In the genomic region with DNA sequence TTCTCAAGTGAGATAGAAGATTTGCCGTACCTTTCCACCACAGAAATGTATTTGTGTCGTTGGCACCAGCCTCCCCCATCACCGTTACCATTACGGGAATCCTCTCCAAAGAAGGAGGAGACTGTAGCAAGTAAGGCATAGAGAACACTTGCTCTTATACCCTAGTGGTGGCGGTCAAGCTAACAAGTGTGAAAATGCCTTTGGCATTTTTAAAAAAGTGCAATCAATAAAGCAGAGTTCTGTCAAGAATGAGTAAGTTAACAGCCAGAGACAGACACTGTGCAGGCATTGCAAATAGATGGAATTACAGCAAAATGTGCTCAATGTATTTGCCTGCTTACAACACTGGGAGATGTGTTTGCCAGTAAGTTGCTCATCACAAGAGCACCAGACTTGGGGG, we compare ENCODE assay signal across 28 cellular contexts. TPM values are rescaled to one million over a fixed set of nuclear protein-coding genes. Genes with fewer than 3 reads are reported as not detected.
A peak's percentile ranks its signal among the peaks of the same experiment; 100 is the strongest.
DNase-seq lines count a peak whose midpoint lies in the region; ATAC-seq and TF ChIP-seq lines count a peak whose summit lies in the region.
"Had no signal": no experiment of that assay in that cellular context is flagged by ENCODE, and none has a peak within 500 bp of the region (broad histone marks: within the 10 kb centered on the region; RNA-seq: fewer than 3 reads in every experiment).

No MANE protein-coding gene starts in this region.

- H3K9ac ChIP-seq in endodermal cell (ENCODE audit: extremely low read depth, low read length, poor library complexity, severe bottlenecking) = no peak overlapping the region
- H3K9ac ChIP-seq in neuronal stem cell (ENCODE audit: low read depth, low read length, poor library complexity) = no peak overlapping the region

- H3K4me3 Mint-ChIP-seq in activated T-cell treated with anti-CD3 and anti-CD28 coated beads, Interleukin-2, amount 50 U/mL, for 24 hours = no peak overlapping the region
- no peak overlapping the region for H3K4me3 Mint-ChIP-seq in activated T-cell treated with anti-CD3 and anti-CD28 coated beads, Interleukin-2, amount 50 U/mL, for 4 hours
- H3K4me3 Mint-ChIP-seq in T-helper 17 cell = no peak overlapping the region
- no peak overlapping the region for H3K4me3 Mint-ChIP-seq in endodermal cell
- H3K4me3 Mint-ChIP-seq in glutamatergic neuron (ENCODE audit: unreplicated experiment) = no peak overlapping the region
- H3K4me3 Mint-ChIP-seq: activated CD8-positive, alpha-beta memory T cell treated with anti-CD3 and anti-CD28 coated beads, Interleukin-2, amount 10 ng/mL, durations not matched to agents 7 days and 5 days; natural killer cell had no signal

- peaks cover 4% of the 10 kb centered on the region for H3K79me1 ChIP-seq in neuronal stem cell (ENCODE audit: low read depth, low read length)

- no peak overlapping the region for H2BK12ac ChIP-seq in neuronal stem cell (ENCODE audit: low read length)

- H4K8ac ChIP-seq in neuronal stem cell (ENCODE audit: low read depth, low read length) = no peak overlapping the region

- 90 to 98% methylated on average over 4 to 5 of the region's 5 CpGs for WGBS in endodermal cell (ENCODE audit: insufficient coverage in 1 of 2, insufficient read length in 1 of 2), 2 experiments
- 71% methylated on average over 5 of the region's 5 CpGs for WGBS in urinary bladder
- WGBS in neuronal stem cell (ENCODE audit: extremely low coverage in 2 of 2, insufficient read length in 2 of 2, insufficient replicate concordance in 1 of 2), 2 donors = no CpG with 5 or more reads among the region's 5 CpGs
- 55 to 86% methylated on average over 5 of the region's 5 CpGs for WGBS in body of pancreas, 2 donors

- TF ChIP-seq POLR2A in body of pancreas (IDR thresholded peaks at IDR 0.05) = no peak

- H3K36me3 Mint-ChIP-seq in activated T-cell treated with anti-CD3 and anti-CD28 coated beads, Interleukin-2, amount 50 U/mL, for 24 hours (ENCODE audit: low read depth) = peaks cover 91% of the 10 kb centered on the region
- peaks cover 53% of the 10 kb centered on the region for H3K36me3 Mint-ChIP-seq in activated T-cell treated with anti-CD3 and anti-CD28 coated beads, Interleukin-2, amount 50 U/mL, for 4 hours (ENCODE audit: insufficient read depth)
- H3K36me3 Mint-ChIP-seq in T-helper 17 cell (ENCODE audit: low read depth) (peaks cover 7% of the 10 kb centered on the region), endodermal cell (ENCODE audit: low read depth) (peaks cover 84% of the 10 kb centered on the region), glutamatergic neuron (ENCODE audit: unreplicated experiment) (no peaks in the 10 kb centered on the region)

- no peak overlapping the region for H2AK5ac ChIP-seq in neuronal stem cell (ENCODE audit: low read depth, low read length)

- H3K4me2 ChIP-seq in neuronal stem cell (ENCODE audit: insufficient read depth, low read length, poor library complexity, severe bottlenecking) = no peak overlapping the region
- H3K4me2 ChIP-seq: A549 had no signal

- DNase-seq in activated T-cell treated with anti-CD3 and anti-CD28 coated beads, Interleukin-2, amount 50 U/mL, for 24 hours = no peak
- no peak for DNase-seq in activated T-cell treated with anti-CD3 and anti-CD28 coated beads, Interleukin-2, amount 50 U/mL, for 4 hours
- no peak for DNase-seq in T-helper 17 cell
- no peak for DNase-seq in endodermal cell
- DNase-seq in glutamatergic neuron = no peak
- no peak for DNase-seq in neuronal stem cell (ENCODE audit: low spot score)
- DNase-seq in body of pancreas = no peak
- DNase-seq: activated CD8-positive, alpha-beta memory T cell treated with anti-CD3 and anti-CD28 coated beads, Interleukin-2, amount 10 ng/mL, durations not matched to agents 7 days and 5 days; activated effector memory CD4-positive, alpha-beta T cell treated with anti-CD3 and anti-CD28 coated beads, Interleukin-2, amount 50 U/mL, for 16 hours; anterior cingulate cortex; DMS153; GDM1; hippocampal formation; MM.1S; natural killer cell; NCI-H1694 treated with DMSO at 0.1 percent for 48 hours; NCI-H2227 treated with DMSO at 0.1 percent for 48 hours; NCI-H774; PC-3; posterior cingulate gyrus; stimulated activated CD4-positive, alpha-beta T cell treated with anti-CD3 and anti-CD28 coated beads, Interleukin-2, amount 100 ng/mL, for 24 hours; stomach; upper lobe of right lung had no signal

- no peak overlapping the region for H3K14ac ChIP-seq in neuronal stem cell (ENCODE audit: low read length)

- H3K4me1 ChIP-seq in endodermal cell (ENCODE audit: control insufficient read depth, insufficient read depth, low read length) (no peaks in the 10 kb centered on the region), urinary bladder (ENCODE audit: insufficient read depth) (no peaks in the 10 kb centered on the region), neuronal stem cell (ENCODE audit: control insufficient read depth in 2 of 2, insufficient read depth in 1 of 2, low read depth in 1 of 2, low read length in 2 of 2) (peaks cover 2 to 4% of the 10 kb centered on the region in 2 donors), body of pancreas (peaks cover 4% of the 10 kb centered on the region)

- H2AFZ ChIP-seq in neuronal stem cell (ENCODE audit: low read length) = no peak overlapping the region

- no peaks in the 10 kb centered on the region for H3K27me3 Mint-ChIP-seq in activated T-cell treated with anti-CD3 and anti-CD28 coated beads, Interleukin-2, amount 50 U/mL, for 24 hours
- no peaks in the 10 kb centered on the region for H3K27me3 Mint-ChIP-seq in activated T-cell treated with anti-CD3 and anti-CD28 coated beads, Interleukin-2, amount 50 U/mL, for 4 hours (ENCODE audit: low read depth)
- H3K27me3 Mint-ChIP-seq in T-helper 17 cell (no peaks in the 10 kb centered on the region), endodermal cell (ENCODE audit: insufficient read depth) (no peaks in the 10 kb centered on the region), glutamatergic neuron (ENCODE audit: unreplicated experiment) (peaks cover 3% of the 10 kb centered on the region)
- H3K27me3 Mint-ChIP-seq: activated CD8-positive, alpha-beta memory T cell treated with anti-CD3 and anti-CD28 coated beads, Interleukin-2, amount 10 ng/mL, durations not matched to agents 7 days and 5 days had no signal

- H3K9me3 Mint-ChIP-seq in activated T-cell treated with anti-CD3 and anti-CD28 coated beads, Interleukin-2, amount 50 U/mL, for 24 hours = no peaks in the 10 kb centered on the region
- no peaks in the 10 kb centered on the region for H3K9me3 Mint-ChIP-seq in activated T-cell treated with anti-CD3 and anti-CD28 coated beads, Interleukin-2, amount 50 U/mL, for 4 hours
- H3K9me3 Mint-ChIP-seq in endodermal cell (no peaks in the 10 kb centered on the region), glutamatergic neuron (ENCODE audit: unreplicated experiment) (peaks cover 2% of the 10 kb centered on the region)
- H3K9me3 Mint-ChIP-seq: natural killer cell had no signal

- no peak overlapping the region for H2BK120ac ChIP-seq in neuronal stem cell (ENCODE audit: low read depth, low read length)

- no peak overlapping the region for H3K23ac ChIP-seq in neuronal stem cell (ENCODE audit: low read depth, low read length, poor library complexity)

- H2BK15ac ChIP-seq in neuronal stem cell (ENCODE audit: low read length) = no peak overlapping the region

- H3K27ac ChIP-seq in endodermal cell (ENCODE audit: low read depth, low read length) (no peak overlapping the region), urinary bladder (ENCODE audit: low read depth) (peak overlapping the region; percentile 29), neuronal stem cell (replicated peaks; ENCODE audit: low read length) (no peak overlapping the region), body of pancreas (no peak overlapping the region)
- H3K27ac ChIP-seq: A549, coronary artery, SJSA1 had no signal

- H3K27ac Mint-ChIP-seq in activated T-cell treated with anti-CD3 and anti-CD28 coated beads, Interleukin-2, amount 50 U/mL, for 24 hours = peak overlapping the region; percentile 26
- peak overlapping the region; percentile 60 for H3K27ac Mint-ChIP-seq in T-helper 17 cell
- no peak overlapping the region for H3K27ac Mint-ChIP-seq in endodermal cell
- H3K27ac Mint-ChIP-seq in glutamatergic neuron (ENCODE audit: unreplicated experiment) = no peak overlapping the region
- H3K27ac Mint-ChIP-seq: activated CD8-positive, alpha-beta memory T cell treated with anti-CD3 and anti-CD28 coated beads, Interleukin-2, amount 10 ng/mL, durations not matched to agents 7 days and 5 days had no signal

- TF ChIP-seq CTCF in endodermal cell (conservative IDR thresholded peaks at IDR 0.05) (peak; percentile 52), glutamatergic neuron (IDR thresholded peaks at IDR 0.05; ENCODE audit: partially characterized antibody, unreplicated experiment) (no peak), body of pancreas (IDR thresholded peaks at IDR 0.05) (no peak)

- no peak for ATAC-seq in activated T-cell treated with anti-CD3 and anti-CD28 coated beads, Interleukin-2, amount 50 U/mL, for 4 hours
- no peak for ATAC-seq in T-helper 17 cell
- ATAC-seq in body of pancreas = no peak
- ATAC-seq: activated CD4-positive, CD25-positive, alpha-beta regulatory T cell treated with anti-CD3 and anti-CD28 coated beads, Interleukin-2, amount 50 U/mL, for 24 hours; activated CD8-positive, alpha-beta memory T cell treated with anti-CD3 and anti-CD28 coated beads, Interleukin-2, amount 10 ng/mL, durations not matched to agents 7 days and 5 days; natural killer cell; PC-3 had no signal

- peaks cover 22% of the 10 kb centered on the region for H3K4me1 Mint-ChIP-seq in activated T-cell treated with anti-CD3 and anti-CD28 coated beads, Interleukin-2, amount 50 U/mL, for 24 hours (ENCODE audit: low read depth)
- peaks cover 16% of the 10 kb centered on the region for H3K4me1 Mint-ChIP-seq in activated T-cell treated with anti-CD3 and anti-CD28 coated beads, Interleukin-2, amount 50 U/mL, for 4 hours (ENCODE audit: low read depth)
- H3K4me1 Mint-ChIP-seq in T-helper 17 cell = peaks cover 26% of the 10 kb centered on the region
- H3K4me1 Mint-ChIP-seq in endodermal cell = peaks cover 4% of the 10 kb centered on the region
- peaks cover 5% of the 10 kb centered on the region for H3K4me1 Mint-ChIP-seq in glutamatergic neuron (ENCODE audit: low read depth, unreplicated experiment)

- no peak overlapping the region for H4K91ac ChIP-seq in neuronal stem cell (ENCODE audit: low read depth, low read length, poor library complexity)

- no peak overlapping the region for H2BK5ac ChIP-seq in neuronal stem cell (ENCODE audit: low read length)

- no peak overlapping the region for H3K18ac ChIP-seq in neuronal stem cell (ENCODE audit: low read length)

- H3K9me3 ChIP-seq in T-helper 17 cell (ENCODE audit: control insufficient read depth, low read length, poor library complexity, severe bottlenecking) (no peaks in the 10 kb centered on the region), endodermal cell (ENCODE audit: control insufficient read depth, low read length) (no peaks in the 10 kb centered on the region), neuronal stem cell (replicated peaks in 1 of 2; ENCODE audit: control insufficient read depth in 2 of 2, insufficient read depth in 1 of 2, low read depth in 1 of 2, low read length in 2 of 2) (no peaks in the 10 kb centered on the region), body of pancreas (no peaks in the 10 kb centered on the region)
- H3K9me3 ChIP-seq: A549, SJSA1, stomach, upper lobe of right lung had no signal

- H3K27me3 ChIP-seq in endodermal cell (ENCODE audit: control insufficient read depth, insufficient read depth, low read length, poor library complexity, severe bottlenecking) (no peaks in the 10 kb centered on the region), neuronal stem cell (ENCODE audit: control insufficient read depth in 3 of 3, insufficient read depth in 3 of 3, low read depth in 1 of 3, low read length in 3 of 3) (no peaks in the 10 kb centered on the region), body of pancreas (no peaks in the 10 kb centered on the region)
- H3K27me3 ChIP-seq: SJSA1, stomach, upper lobe of right lung had no signal

- intact Hi-C loops in body of pancreas (cut with DNase I) = loop anchor here (10.0 kb wide), 1 partner anchor 45 kb away; a partner anchor contains a TSS

- H3K36me3 ChIP-seq in endodermal cell (ENCODE audit: control insufficient read depth, insufficient read depth, low read length) = peaks cover 86% of the 10 kb centered on the region
- peaks cover 4% of the 10 kb centered on the region for H3K36me3 ChIP-seq in urinary bladder (ENCODE audit: insufficient read depth)
- H3K36me3 ChIP-seq in neuronal stem cell (replicated peaks in 1 of 2; ENCODE audit: control insufficient read depth in 2 of 2, insufficient read depth in 2 of 2, low read length in 2 of 2) = peaks cover 47 to 98% of the 10 kb centered on the region in 2 donors
- H3K36me3 ChIP-seq in body of pancreas (replicated peaks in 1 of 2; ENCODE audit: insufficient read depth in 1 of 2, low read depth in 2 of 2) = peaks cover 0 to 19% of the 10 kb centered on the region in 2 donors

- H3K4me3 ChIP-seq in endodermal cell (ENCODE audit: low read length) (no peak overlapping the region), urinary bladder (ENCODE audit: low read depth, low read length) (no peak overlapping the region), neuronal stem cell (ENCODE audit: low read length in 2 of 2) (no peak overlapping the region), body of pancreas (no peak overlapping the region)
- H3K4me3 ChIP-seq: A549, coronary artery, SJSA1, stomach, upper lobe of right lung had no signal

- H3K4ac ChIP-seq in neuronal stem cell (ENCODE audit: low read length) = no peak overlapping the region

RNA-seq across cellular contexts. Expression of a gene that starts 7.7 kb away (rescaled TPM):
- total RNA-seq in activated T-cell treated with anti-CD3 and anti-CD28 coated beads, Interleukin-2, amount 50 U/mL, for 4 hours = 10 to 100 TPM; 63.3 to 68.5 (median 64.1) TPM
- 100 to 1,000 TPM; 101 to 106 TPM for total RNA-seq in T-helper 17 cell
- total RNA-seq in endodermal cell = 100 to 1,000 TPM in 1 of 2 donors, 10 to 100 TPM in 1; 95.4 to 108 TPM
- 126 TPM for polyA plus RNA-seq in endodermal cell (2013, experiment 1 of 2)
- polyA plus RNA-seq in endodermal cell (2013, experiment 2 of 2) = 115 TPM
- 81.3 TPM for total RNA-seq in urinary bladder
- 70.9 TPM for polyA plus RNA-seq in urinary bladder
- total RNA-seq in glutamatergic neuron (ENCODE audit: unreplicated experiment) = 110 TPM
- 106 TPM for polyA plus RNA-seq in neuronal stem cell (2013, experiment 1 of 2)
- polyA plus RNA-seq in neuronal stem cell (2013, experiment 2 of 2) = 110 TPM
- total RNA-seq in body of pancreas = 100 to 1,000 TPM in 1 of 2 donors, 10 to 100 TPM in 1; 75.5 to 157 TPM

RNA-seq across cellular contexts. Expression of a gene that starts 10.8 kb away (rescaled TPM):
- total RNA-seq in activated T-cell treated with anti-CD3 and anti-CD28 coated beads, Interleukin-2, amount 50 U/mL, for 4 hours = 100 to 1,000 TPM; 100 to 108 (median 103) TPM
- total RNA-seq in T-helper 17 cell (100 to 1,000 TPM; 168 to 176 TPM), endodermal cell (100 to 1,000 TPM; 113 to 116 TPM), urinary bladder (45.4 TPM), glutamatergic neuron (ENCODE audit: unreplicated experiment) (145 TPM), body of pancreas (10 to 100 TPM; 51.7 to 59.4 TPM)
- polyA plus RNA-seq in endodermal cell (2013, experiment 1 of 2) = 121 TPM
- 108 TPM for polyA plus RNA-seq in endodermal cell (2013, experiment 2 of 2)
- 64.2 TPM for polyA plus RNA-seq in urinary bladder
- polyA plus RNA-seq in neuronal stem cell (2013, experiment 1 of 2) = 70.7 TPM
- polyA plus RNA-seq in neuronal stem cell (2013, experiment 2 of 2) = 70.5 TPM

RNA-seq across cellular contexts. Expression of a gene that starts 29.1 kb away (rescaled TPM):
- 10 to 100 TPM; 12.6 to 16.0 (median 13.7) TPM for total RNA-seq in activated T-cell treated with anti-CD3 and anti-CD28 coated beads, Interleukin-2, amount 50 U/mL, for 4 hours
- 100 to 1,000 TPM; 102 to 145 TPM for total RNA-seq in T-helper 17 cell
- total RNA-seq in endodermal cell = 1 to 10 TPM; 3.0 to 4.4 TPM
- polyA plus RNA-seq in endodermal cell (2013, experiment 1 of 2) = 3.1 TPM
- 2.3 TPM for polyA plus RNA-seq in endodermal cell (2013, experiment 2 of 2)
- total RNA-seq in urinary bladder = 2.0 TPM
- polyA plus RNA-seq in urinary bladder = 18.1 TPM
- total RNA-seq in glutamatergic neuron (ENCODE audit: unreplicated experiment) = 1.3 TPM
- 5.0 TPM for polyA plus RNA-seq in neuronal stem cell (2013, experiment 1 of 2)
- 4.8 TPM for polyA plus RNA-seq in neuronal stem cell (2013, experiment 2 of 2)
- 1 to 10 TPM; 2.3 to 5.9 TPM for total RNA-seq in body of pancreas

RNA-seq across cellular contexts. Expression of a gene that starts 47.8 kb away (rescaled TPM):
- total RNA-seq in activated T-cell treated with anti-CD3 and anti-CD28 coated beads, Interleukin-2, amount 50 U/mL, for 4 hours = 1 to 10 TPM; 5.7 to 6.7 (median 6.1) TPM
- 10 to 100 TPM in 1 of 2 donors, 1 to 10 TPM in 1; 6.9 to 10.5 TPM for total RNA-seq in T-helper 17 cell
- 10 to 100 TPM; 15.6 to 20.8 TPM for total RNA-seq in endodermal cell
- 19.9 TPM for polyA plus RNA-seq in endodermal cell (2013, experiment 1 of 2)
- 15.5 TPM for polyA plus RNA-seq in endodermal cell (2013, experiment 2 of 2)
- total RNA-seq in urinary bladder = 8.0 TPM
- polyA plus RNA-seq in urinary bladder = 10.9 TPM
- total RNA-seq in glutamatergic neuron (ENCODE audit: unreplicated experiment) = 25.3 TPM
- polyA plus RNA-seq in neuronal stem cell (2013, experiment 1 of 2) = 9.5 TPM
- 9.7 TPM for polyA plus RNA-seq in neuronal stem cell (2013, experiment 2 of 2)
- 1 to 10 TPM; 7.0 to 7.3 TPM for total RNA-seq in body of pancreas

Comparison
In these comparisons a context has a peak if more than half of its experiments do, and no peak if none do; other contexts are left out.
1. H3K27ac Mint-ChIP-seq: peak in activated T-cell treated with anti-CD3 and anti-CD28 coated beads, Interleukin-2, amount 50 U/mL, for 24 hours (single experiment) and T-helper 17 cell (single experiment); none in endodermal cell (single experiment) and glutamatergic neuron (single experiment).
2. RNA of a gene that starts 29.1 kb away (total RNA-seq): 102 to 145 TPM in T-helper 17 cell; 12.6 to 16.0 TPM in activated T-cell treated with anti-CD3 and anti-CD28 coated beads, Interleukin-2, amount 50 U/mL, for 4 hours, 2.3 to 5.9 TPM in body of pancreas, 3.0 to 4.4 TPM in endodermal cell, 2.0 TPM in urinary bladder (single experiment) and 1.3 TPM in glutamatergic neuron (single experiment); every median in the first group is over 4 times any median in the second.